22 cellular contexts compared by ENCODE assay signal in genomic region chr5:35332551-35332950, GRCh38.
DNase-seq lines count a peak whose midpoint lies in the region; TF ChIP-seq lines count a peak whose summit lies in the region.
"Had no signal": no experiment of that assay in that cellular context is flagged by ENCODE, and none has a peak within 500 bp of the region (broad histone marks: within the 10 kb centered on the region; RNA-seq: fewer than 3 reads in every experiment).

No MANE protein-coding gene starts in this region.

- H3K27ac Mint-ChIP-seq in endodermal cell = no peak overlapping the region
- H3K27ac Mint-ChIP-seq: CD4-positive, alpha-beta T cell; HFFc6; IgD-negative memory B cell had no signal

- H3K4me1 Mint-ChIP-seq in endodermal cell = peaks cover 25% of the 10 kb centered on the region
- H3K4me1 Mint-ChIP-seq: IgD-negative memory B cell had no signal

- peak overlapping the region; percentile 36; the same call in 1 of the 2 replicates for H3K27ac ChIP-seq in GM23248
- no peak overlapping the region for H3K27ac ChIP-seq in endodermal cell (ENCODE audit: low read depth, low read length)
- H3K27ac ChIP-seq in mesendoderm (ENCODE audit: low read depth, low read length) = no peak overlapping the region
- peak overlapping the region; percentile 45 for H3K27ac ChIP-seq in smooth muscle cell (ENCODE audit: low read depth)
- H3K27ac ChIP-seq: BLaER1 treated with 17β-estradiol and CSF1 and Interleukin-3, amounts not matched to agents 10 nM and 100 nM; HL-60; KMS-11 had no signal

- H3K9me3 ChIP-seq in GM23248 (ENCODE audit: low read depth) (no peaks in the 10 kb centered on the region), endodermal cell (ENCODE audit: control insufficient read depth, low read length) (peaks cover 8% of the 10 kb centered on the region), smooth muscle cell (replicated peaks; ENCODE audit: low read depth) (no peaks in the 10 kb centered on the region)

- DNase-seq in GM23248 (peak; percentile 73), endodermal cell (peak; percentile 63), mesendoderm (no peak), smooth muscle cell (lab: John Stamatoyannopoulos, UW; ENCODE audit: unreplicated experiment) (no peak), NCI-H748 treated with DMSO at 0.1 percent for 48 hours (lab: John Stamatoyannopoulos, UW) (no peak), D341Med (ENCODE audit: low spot score) (no peak), NCI-H2227 treated with DMSO at 0.1 percent for 48 hours (lab: John Stamatoyannopoulos, UW) (no peak), H4 (ENCODE audit: low spot score) (no peak)
- DNase-seq: CD4-positive, alpha-beta T cell; DMS53; HFFc6; NCI-H1048; NCI-H1436; NCI-H187 treated with DMSO at 0.1 percent for 48 hours; NCI-H446; RPMI8226; SHP77 had no signal

- H3K4ac ChIP-seq in mesendoderm (ENCODE audit: low read depth, low read length) = peak overlapping the region; percentile 16

- H3F3A ChIP-seq in GM23248 (ENCODE audit: insufficient read depth) (peaks cover 7% of the 10 kb centered on the region; the same call in 1 of the 2 replicates), smooth muscle cell (ENCODE audit: low read depth) (no peaks in the 10 kb centered on the region)

- no peak overlapping the region for H3K23ac ChIP-seq in mesendoderm (ENCODE audit: low read length)

- H3K4me3 ChIP-seq in GM23248 (no peak overlapping the region), endodermal cell (ENCODE audit: low read length) (no peak overlapping the region), mesendoderm (ENCODE audit: low read length) (no peak overlapping the region), smooth muscle cell (no peak overlapping the region)
- H3K4me3 ChIP-seq: BLaER1 treated with 17β-estradiol and CSF1 and Interleukin-3, amounts not matched to agents 10 nM and 100 nM; HAP-1 had no signal

- H3K79me2 ChIP-seq in GM23248 (ENCODE audit: insufficient read depth) = no peaks in the 10 kb centered on the region
- no peaks in the 10 kb centered on the region for H3K79me2 ChIP-seq in mesendoderm (ENCODE audit: control insufficient read depth, insufficient read depth, low read length)
- no peaks in the 10 kb centered on the region for H3K79me2 ChIP-seq in smooth muscle cell (ENCODE audit: low read depth)

- H2AFZ ChIP-seq in GM23248 (no peak overlapping the region; the same call in 1 of the 2 replicates), smooth muscle cell (ENCODE audit: low read depth) (peak overlapping the region; percentile 34)

- H2BK15ac ChIP-seq in mesendoderm (replicated peaks; ENCODE audit: low read depth) = no peak overlapping the region

- H4K8ac ChIP-seq in mesendoderm (ENCODE audit: low read depth, low read length) = no peak overlapping the region

- H4K5ac ChIP-seq in mesendoderm (ENCODE audit: low read length) = no peak overlapping the region

- no peak overlapping the region for H3K9ac ChIP-seq in GM23248
- no peak overlapping the region for H3K9ac ChIP-seq in endodermal cell (ENCODE audit: extremely low read depth, low read length, poor library complexity, severe bottlenecking)
- no peak overlapping the region for H3K9ac ChIP-seq in mesendoderm (ENCODE audit: low read length)
- H3K9ac ChIP-seq in smooth muscle cell (ENCODE audit: low read depth) = no peak overlapping the region
- H3K9ac ChIP-seq: BLaER1 treated with 17β-estradiol and CSF1 and Interleukin-3, amounts not matched to agents 10 nM and 100 nM; KMS-11 had no signal

- H3K56ac ChIP-seq in mesendoderm (ENCODE audit: low read length) = no peak overlapping the region

- H4K20me1 ChIP-seq in GM23248 (ENCODE audit: insufficient read depth) (no peaks in the 10 kb centered on the region), smooth muscle cell (ENCODE audit: low read depth) (no peaks in the 10 kb centered on the region)
- H4K20me1 ChIP-seq: BLaER1 treated with 17β-estradiol and CSF1 and Interleukin-3, amounts not matched to agents 10 nM and 100 nM had no signal

- 12 to 15% methylated on average over 5 of the region's 5 CpGs for WGBS in GM23248 (ENCODE audit: low coverage in 1 of 2, low lambda C conversion rate in 2 of 2, missing lambda C conversion rate in 2 of 2), 2 experiments
- WGBS in endodermal cell (ENCODE audit: insufficient coverage in 1 of 2, insufficient read length in 1 of 2), 2 experiments = 84 to 88% methylated on average over 5 of the region's 5 CpGs
- no CpG with 5 or more reads among the region's 5 CpGs for WGBS in mesendoderm (ENCODE audit: extremely low coverage, insufficient coverage, low lambda C conversion rate)
- WGBS in smooth muscle cell (ENCODE audit: low lambda C conversion rate) = 71% methylated on average over 5 of the region's 5 CpGs

- H3K4me2 ChIP-seq in GM23248 (ENCODE audit: unreplicated experiment) (peak overlapping the region; percentile 12), mesendoderm (ENCODE audit: low read length) (no peak overlapping the region), smooth muscle cell (peak overlapping the region; percentile 23)
- H3K4me2 ChIP-seq: BLaER1 treated with 17β-estradiol and CSF1 and Interleukin-3, amounts not matched to agents 10 nM and 100 nM; KMS-11 had no signal

- H3K4me3 Mint-ChIP-seq in endodermal cell = no peak overlapping the region
- H3K4me3 Mint-ChIP-seq: CD4-positive, alpha-beta T cell; HFFc6; IgD-negative memory B cell had no signal

- no peaks in the 10 kb centered on the region for H3K27me3 Mint-ChIP-seq in endodermal cell (ENCODE audit: insufficient read depth)
- H3K27me3 Mint-ChIP-seq: CD4-positive, alpha-beta T cell had no signal

- H3K27me3 ChIP-seq in GM23248 (replicated peaks; ENCODE audit: insufficient read depth) = peaks cover 2% of the 10 kb centered on the region; the same call in 1 of the 2 replicates
- H3K27me3 ChIP-seq in endodermal cell (ENCODE audit: control insufficient read depth, insufficient read depth, low read length, poor library complexity, severe bottlenecking) = no peaks in the 10 kb centered on the region
- no peaks in the 10 kb centered on the region for H3K27me3 ChIP-seq in mesendoderm (ENCODE audit: insufficient read depth, low read length, poor library complexity)
- H3K27me3 ChIP-seq in smooth muscle cell (ENCODE audit: low read depth) = no peaks in the 10 kb centered on the region

- no peak overlapping the region for H3K18ac ChIP-seq in mesendoderm (ENCODE audit: low read length)

- H3K36me3 ChIP-seq in GM23248 (ENCODE audit: low read depth) = no peaks in the 10 kb centered on the region
- H3K36me3 ChIP-seq in endodermal cell (ENCODE audit: control insufficient read depth, insufficient read depth, low read length) = no peaks in the 10 kb centered on the region
- no peaks in the 10 kb centered on the region for H3K36me3 ChIP-seq in mesendoderm (ENCODE audit: control insufficient read depth, insufficient read depth, low read length)
- no peaks in the 10 kb centered on the region for H3K36me3 ChIP-seq in smooth muscle cell (ENCODE audit: low read depth)
- H3K36me3 ChIP-seq: BLaER1 treated with 17β-estradiol and CSF1 and Interleukin-3, amounts not matched to agents 10 nM and 100 nM; HAP-1 had no signal

- no peaks in the 10 kb centered on the region for H3K79me1 ChIP-seq in mesendoderm (ENCODE audit: low read length)

- H3K9me3 Mint-ChIP-seq in endodermal cell = peaks cover 6% of the 10 kb centered on the region
- H3K9me3 Mint-ChIP-seq: HFFc6, IgD-negative memory B cell had no signal

- no peaks in the 10 kb centered on the region for H3K9me2 ChIP-seq in GM23248 (ENCODE audit: insufficient read depth)

- H2BK5ac ChIP-seq in mesendoderm (ENCODE audit: low read length) = no peak overlapping the region

- TF ChIP-seq CTCF in endodermal cell (conservative IDR thresholded peaks at IDR 0.05) (no peak), smooth muscle cell (IDR thresholded peaks at IDR 0.05; ENCODE audit: borderline replicate concordance, insufficient read depth, poor library complexity, severe bottlenecking) (no peak)

- no peaks in the 10 kb centered on the region for H3K36me3 Mint-ChIP-seq in endodermal cell (ENCODE audit: low read depth)
- H3K36me3 Mint-ChIP-seq: IgD-negative memory B cell had no signal

- in situ Hi-C loops in GM23248 (cut with MboI) = no loop called here

- H2BK120ac ChIP-seq in mesendoderm (ENCODE audit: low read depth, low read length) = no peak overlapping the region

- no peak overlapping the region for H2AK5ac ChIP-seq in mesendoderm (ENCODE audit: low read length)

- no peaks in the 10 kb centered on the region for H3K4me1 ChIP-seq in GM23248 (ENCODE audit: insufficient read depth)
- peaks cover 4% of the 10 kb centered on the region for H3K4me1 ChIP-seq in endodermal cell (ENCODE audit: control insufficient read depth, insufficient read depth, low read length)
- H3K4me1 ChIP-seq in mesendoderm (ENCODE audit: control insufficient read depth, low read depth, low read length) = peaks cover 2% of the 10 kb centered on the region
- no peaks in the 10 kb centered on the region for H3K4me1 ChIP-seq in smooth muscle cell (ENCODE audit: low read depth)

Comparison
In these comparisons a context has a peak if more than half of its experiments do, and no peak if none do; other contexts are left out.
1. DNase-seq: peak in GM23248 (single experiment) and endodermal cell (single experiment); none in mesendoderm (single experiment), smooth muscle cell (single experiment), NCI-H748 treated with DMSO at 0.1 percent for 48 hours (single experiment), D341Med (single experiment), NCI-H2227 treated with DMSO at 0.1 percent for 48 hours (single experiment) and H4 (single experiment).
2. H3K27ac ChIP-seq: peak in GM23248 (single experiment) and smooth muscle cell (single experiment); none in endodermal cell (single experiment) and mesendoderm (single experiment).